Comparison of ENCODE assay signal across 8 cellular contexts in the genomic region with DNA sequence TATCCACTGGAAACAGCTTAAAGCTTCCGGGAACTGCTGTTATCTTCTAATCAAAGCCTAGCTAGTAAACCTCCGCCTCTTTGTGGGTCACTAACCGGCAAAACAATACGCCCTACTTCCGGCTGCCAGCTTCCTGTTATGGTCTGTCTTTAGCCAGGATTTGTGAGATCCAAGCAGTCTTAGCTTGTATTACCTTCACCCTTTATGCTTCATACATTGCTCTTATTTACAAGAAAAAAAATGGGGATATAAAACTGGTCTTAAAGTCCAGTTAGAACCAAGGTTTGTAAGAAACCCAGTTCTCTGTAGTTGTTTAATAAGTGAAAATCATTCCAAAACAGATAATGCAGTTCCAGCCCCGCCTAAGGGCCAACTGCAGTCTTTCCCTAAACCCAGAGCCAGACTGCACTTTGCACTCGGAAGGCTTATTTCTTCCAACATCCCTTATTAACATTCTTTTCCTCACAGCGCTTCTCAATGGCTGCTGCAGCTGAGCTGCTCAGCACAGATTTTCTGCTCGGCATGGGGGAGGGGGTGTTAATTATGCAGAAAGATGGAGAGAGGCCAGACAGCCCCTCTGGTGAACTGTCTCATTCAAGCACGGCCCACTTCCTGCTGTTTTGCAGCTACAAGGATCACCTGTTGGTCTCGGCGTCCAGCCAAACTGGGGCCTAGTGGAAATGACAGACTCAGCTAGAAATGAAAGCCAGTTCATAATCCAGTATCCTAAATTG.
DNase-seq lines count a peak whose midpoint lies in the region; ATAC-seq and TF ChIP-seq lines count a peak whose summit lies in the region.

No MANE protein-coding gene starts in this region.

- H3K4me1 Mint-ChIP-seq in activated naive CD4-positive, alpha-beta T cell treated with anti-CD3 and anti-CD28 coated beads for 36 hours (ENCODE audit: low read depth) = peaks cover 64% of the 10 kb centered on the region
- peaks cover 28% of the 10 kb centered on the region for H3K4me1 Mint-ChIP-seq in osteocyte (ENCODE audit: unreplicated experiment)

- intact Hi-C loops in activated naive CD4-positive, alpha-beta T cell treated with anti-CD3 and anti-CD28 coated beads for 36 hours (cut with micrococcal nuclease) = loop anchor here (1.0 to 5.0 kb wide), 9 partner anchors 51 to 1781 kb away; partner anchors contain the start of genes KLF12, PIBF1 and UCHL3
- intact Hi-C loops in Right ventricle myocardium inferior (cut with DNase I) = loop anchor here (5.0 kb wide), 1 partner anchor 366 kb away; the partner anchor contains the start of gene KLF12

- H3K27ac ChIP-seq in substantia nigra (ENCODE audit: low read depth, low read length, poor library complexity, severe bottlenecking) = peak overlapping the region; percentile 43

- no peak for TF ChIP-seq CTCF in osteocyte (IDR thresholded peaks at IDR 0.05)

- CTCF ChIA-PET in activated naive CD4-positive, alpha-beta T cell treated with anti-CD3 and anti-CD28 coated beads for 36 hours (lab: Charles Lee) = interaction anchor here (0.6 to 4.3 kb wide), 4 partner anchors 9 to 45 kb away, joined by 3 to 37 read pairs (median 4); no protein-coding TSS in a partner anchor

- H3K9me3 Mint-ChIP-seq in activated naive CD4-positive, alpha-beta T cell treated with anti-CD3 and anti-CD28 coated beads for 36 hours = peaks cover under 1% of the 10 kb centered on the region
- no peaks in the 10 kb centered on the region for H3K9me3 Mint-ChIP-seq in osteocyte (ENCODE audit: unreplicated experiment)

- DNase-seq in RPMI8226 (peak; percentile 96), Right ventricle myocardium inferior (ENCODE audit: missing footprints) (peak; percentile 77), osteocyte (ENCODE audit: extremely low spot score, unreplicated experiment) (peak; percentile 84), substantia nigra (lab: John Stamatoyannopoulos, UW) (peak in 46 of 49 donors; percentile 2 to 84 (median 58))
- peak; percentile 95 for DNase-seq in activated naive CD4-positive, alpha-beta T cell treated with anti-CD3 and anti-CD28 coated beads for 36 hours

- H3K36me3 Mint-ChIP-seq in activated naive CD4-positive, alpha-beta T cell treated with anti-CD3 and anti-CD28 coated beads for 36 hours (ENCODE audit: low read depth) = peaks cover 9% of the 10 kb centered on the region
- H3K36me3 Mint-ChIP-seq in osteocyte (ENCODE audit: unreplicated experiment) = peaks cover 12% of the 10 kb centered on the region

- peak overlapping the region; percentile 92 for H3K27ac Mint-ChIP-seq in activated naive CD4-positive, alpha-beta T cell treated with anti-CD3 and anti-CD28 coated beads for 36 hours
- H3K27ac Mint-ChIP-seq in osteocyte (ENCODE audit: unreplicated experiment) = peak overlapping the region; percentile 78

- peak overlapping the region; percentile 70 for H3K4me3 Mint-ChIP-seq in activated naive CD4-positive, alpha-beta T cell treated with anti-CD3 and anti-CD28 coated beads for 36 hours
- H3K4me3 Mint-ChIP-seq in osteocyte (ENCODE audit: unreplicated experiment) = peak overlapping the region; percentile 40

- H3K27me3 Mint-ChIP-seq in activated naive CD4-positive, alpha-beta T cell treated with anti-CD3 and anti-CD28 coated beads for 36 hours (ENCODE audit: low read depth) = no peaks in the 10 kb centered on the region
- H3K27me3 Mint-ChIP-seq in osteocyte (ENCODE audit: unreplicated experiment) = no peaks in the 10 kb centered on the region

- ATAC-seq in GM18909 (IDR thresholded peaks at IDR 0.05; ENCODE audit: poor library complexity, unreplicated experiment) = peak; percentile 85
- ATAC-seq in HG03442 (IDR thresholded peaks at IDR 0.05; ENCODE audit: unreplicated experiment) = peak; percentile 71
- peak; percentile 83 for ATAC-seq in Right ventricle myocardium inferior
- no peak for ATAC-seq in GM21526 (IDR thresholded peaks at IDR 0.05; ENCODE audit: low FRiP score, unreplicated experiment)
